Comparison of ENCODE assay signal across 20 cellular contexts in genomic region chr9:89864257-89864656, GRCh38.
DNase-seq lines count a peak whose midpoint lies in the region; ATAC-seq and TF ChIP-seq lines count a peak whose summit lies in the region.
"Had no signal": no experiment of that assay in that cellular context is flagged by ENCODE, and none has a peak within 500 bp of the region (broad histone marks: within the 10 kb centered on the region; RNA-seq: fewer than 3 reads in every experiment).

No MANE protein-coding gene starts in this region.

- no peak for ATAC-seq in HG02884 (IDR thresholded peaks at IDR 0.05; ENCODE audit: unreplicated experiment)
- ATAC-seq: activated CD4-positive, alpha-beta T cell treated with anti-CD3 and anti-CD28 coated beads for 36 hours; HCT116; natural killer cell; Right ventricle myocardium inferior; T-cell had no signal

- H3K4me3 ChIP-seq in SJCRH30: no peak overlapping the region
- no peak overlapping the region for H3K4me3 ChIP-seq in sigmoid colon
- H3K4me3 ChIP-seq: thoracic aorta had no signal

- no peak for TF ChIP-seq CTCF in sigmoid colon (IDR thresholded peaks at IDR 0.05)

- H3K27me3 ChIP-seq in SJCRH30 (no peaks in the 10 kb centered on the region), sigmoid colon (no peaks in the 10 kb centered on the region)

- WGBS in sigmoid colon, 2 donors: 87 to 92% methylated on average over 5 of the region's 5 CpGs

- peak overlapping the region; percentile 55 for H3K27ac ChIP-seq in SJCRH30
- H3K27ac ChIP-seq in sigmoid colon: no peak overlapping the region
- H3K27ac ChIP-seq: thoracic aorta had no signal

- H3K36me3 ChIP-seq in SJCRH30: no peaks in the 10 kb centered on the region
- H3K36me3 ChIP-seq in sigmoid colon: no peaks in the 10 kb centered on the region
- H3K36me3 ChIP-seq: thoracic aorta had no signal

- intact Hi-C loops in sigmoid colon (cut with DNase I): no loop called here

- no peak for TF ChIP-seq EP300 in sigmoid colon (IDR thresholded peaks at IDR 0.05)

- peaks cover 24% of the 10 kb centered on the region for H3K4me1 ChIP-seq in SJCRH30
- no peaks in the 10 kb centered on the region for H3K4me1 ChIP-seq in sigmoid colon

- no peak for TF ChIP-seq POLR2A in sigmoid colon (IDR thresholded peaks at IDR 0.05)

- peak; percentile 21 for DNase-seq in NCI-H2196 (lab: John Stamatoyannopoulos, UW; ENCODE audit: unreplicated experiment)
- no peak for DNase-seq in NCI-H2196 treated with DMSO at 0.1 percent for 48 hours (lab: John Stamatoyannopoulos, UW; ENCODE audit: unreplicated experiment)
- peak; percentile 13 for DNase-seq in NCI-H146 treated with DMSO at 0.1 percent for 48 hours (lab: John Stamatoyannopoulos, UW; ENCODE audit: unreplicated experiment)
- DNase-seq in SJCRH30: peak; percentile 78 to 82
- peak; percentile 53 for DNase-seq in sigmoid colon
- no peak for DNase-seq in anterior cingulate cortex (lab: John Stamatoyannopoulos, UW)
- no peak for DNase-seq in stimulated activated CD8-positive, alpha-beta memory T cell treated with anti-CD3 and anti-CD28 coated beads, Interleukin-4, amount 100 ng/mL, for 48 hours
- DNase-seq: activated CD4-positive, alpha-beta T cell treated with anti-CD3 and anti-CD28 coated beads for 36 hours; DND-41; endodermal cell; Kasumi-1; kidney glomerular epithelial cell; mesenchymal stem cell; natural killer cell; stimulated activated naive CD4-positive, alpha-beta T cell; T-cell had no signal

- H3K9me3 ChIP-seq in SJCRH30 (replicated peaks): no peaks in the 10 kb centered on the region
- H3K9me3 ChIP-seq in sigmoid colon: no peaks in the 10 kb centered on the region
- H3K9me3 ChIP-seq: thoracic aorta had no signal

Comparison
In these comparisons a context has a peak if more than half of its experiments do, and no peak if none do; other contexts are left out.
1. DNase-seq: peak in NCI-H2196 (single experiment), NCI-H146 treated with DMSO at 0.1 percent for 48 hours (single experiment), SJCRH30 (2 of 2) and sigmoid colon (single experiment); none in NCI-H2196 treated with DMSO at 0.1 percent for 48 hours (single experiment), anterior cingulate cortex (0 of 58) and stimulated activated CD8-positive, alpha-beta memory T cell treated with anti-CD3 and anti-CD28 coated beads, Interleukin-4, amount 100 ng/mL, for 48 hours (single experiment).